8 cellular contexts compared by ENCODE assay signal in genomic region chr1:197774691-197775281, GRCh38. TPM values are rescaled to one million over a fixed set of nuclear protein-coding genes. Genes with fewer than 3 reads are reported as not detected.
DNase-seq lines count a peak whose midpoint lies in the region; ATAC-seq and TF ChIP-seq lines count a peak whose summit lies in the region.

No MANE protein-coding gene starts in this region.

- peak overlapping the region; percentile 86 to 88 for H3K9ac ChIP-seq in stomach smooth muscle (ENCODE audit: low read length in 2 of 2)

- H3K4me1 ChIP-seq in esophagus muscularis mucosa = peaks cover 10 to 36% (median 31%) of the 10 kb centered on the region in 4 donors
- H3K4me1 ChIP-seq in stomach smooth muscle (ENCODE audit: control insufficient read depth, insufficient read depth, low read length) = no peaks in the 10 kb centered on the region

- peaks cover 64 to 66% of the 10 kb centered on the region in 2 donors for H3K4me1 Mint-ChIP-seq in natural killer cell

- peaks cover 6% of the 10 kb centered on the region for H3K36me3 Mint-ChIP-seq in natural killer cell

- intact Hi-C loops in esophagus muscularis mucosa (cut with DNase I) (loop anchor here (10.0 kb wide), 1 partner anchor 130 kb away; the partner anchor contains the start of gene C1orf53), natural killer cell (cut with micrococcal nuclease) (loop anchor here (5.0 kb wide), 3 partner anchors 37 to 1398 kb away; partner anchors contain the start of gene NEK7)

- H3K27me3 ChIP-seq in esophagus muscularis mucosa = no peaks in the 10 kb centered on the region
- H3K27me3 ChIP-seq in stomach smooth muscle (ENCODE audit: control insufficient read depth in 1 of 2, insufficient read depth in 2 of 2, low read length in 2 of 2) = no peaks in the 10 kb centered on the region

- H3K4me3 Mint-ChIP-seq in natural killer cell = peak overlapping the region; percentile 91

- H3K9me3 Mint-ChIP-seq in natural killer cell = no peaks in the 10 kb centered on the region

- H3K9me3 ChIP-seq in esophagus muscularis mucosa = no peaks in the 10 kb centered on the region
- no peaks in the 10 kb centered on the region for H3K9me3 ChIP-seq in stomach smooth muscle (ENCODE audit: control insufficient read depth in 2 of 2, low read length in 2 of 2)

- H3K27ac Mint-ChIP-seq in natural killer cell = peak overlapping the region; percentile 89 to 99

- H3K36me3 ChIP-seq in esophagus muscularis mucosa (no peaks in the 10 kb centered on the region), stomach smooth muscle (ENCODE audit: control insufficient read depth in 2 of 2, insufficient read depth in 2 of 2, low read length in 2 of 2) (no peaks in the 10 kb centered on the region)

- peak overlapping the region; percentile 84 to 90 (median 88) for H3K27ac ChIP-seq in esophagus muscularis mucosa (replicated peaks in 1 of 4)
- peak overlapping the region; percentile 38 for H3K27ac ChIP-seq in stomach smooth muscle (ENCODE audit: low read length)

- TF ChIP-seq CTCF in esophagus muscularis mucosa (IDR thresholded peaks at IDR 0.05) (no peak), natural killer cell (IDR thresholded peaks at IDR 0.05) (no peak)

- DNase-seq in NCI-H1417 (lab: John Stamatoyannopoulos, UW) (peak in 2 of 3 experiments; percentile 80 to 87), NCI-H1417 treated with DMSO at 0.1 percent for 48 hours (lab: John Stamatoyannopoulos, UW) (no peak), NCI-H1105 treated with DMSO at 0.1 percent for 48 hours (lab: John Stamatoyannopoulos, UW) (peak; percentile 32), activated T-cell treated with anti-CD3 and anti-CD28 coated beads for 4 hours (peak; percentile 19), esophagus muscularis mucosa (ENCODE audit: extremely low spot score) (no peak), natural killer cell (peak; percentile 61)

- WGBS in esophagus muscularis mucosa = 0% methylated on average over 5 of the region's 67 CpGs

- no peaks in the 10 kb centered on the region for H3K27me3 Mint-ChIP-seq in natural killer cell (ENCODE audit: low read depth in 2 of 2)

- TF ChIP-seq EP300 in esophagus muscularis mucosa (IDR thresholded peaks at IDR 0.05) = no peak

- peak; percentile 33 for ATAC-seq in HG02588 (IDR thresholded peaks at IDR 0.05; ENCODE audit: unreplicated experiment)
- peak; percentile 53 to 68 (median 59) for ATAC-seq in natural killer cell

- TF ChIP-seq POLR2A in esophagus muscularis mucosa (IDR thresholded peaks at IDR 0.05; ENCODE audit: low read depth) = no peak

- H3K4me3 ChIP-seq in esophagus muscularis mucosa (peak overlapping the region; percentile 73 to 85 (median 74)), stomach smooth muscle (ENCODE audit: low read length in 2 of 2) (peak overlapping the region; percentile 79 to 84)

RNA-seq across cellular contexts. Expression of gene DENND1B, which starts 0.5 kb away (rescaled TPM):
- total RNA-seq in esophagus muscularis mucosa (10 to 100 TPM in 2 of 4 donors, 1 to 10 TPM in 2; 6.4 to 11.3 (median 9.1) TPM), natural killer cell (10 to 100 TPM; 35.4 to 62.5 (median 37.5) TPM)

Comparison
In these comparisons a context has a peak if more than half of its experiments do, and no peak if none do; other contexts are left out.
1. DNase-seq: peak in NCI-H1417 (2 of 3), NCI-H1105 treated with DMSO at 0.1 percent for 48 hours (single experiment), activated T-cell treated with anti-CD3 and anti-CD28 coated beads for 4 hours (single experiment) and natural killer cell (single experiment); none in NCI-H1417 treated with DMSO at 0.1 percent for 48 hours (single experiment) and esophagus muscularis mucosa (single experiment).